Comparison of ENCODE assay signal across 1 cellular context in the genomic region with DNA sequence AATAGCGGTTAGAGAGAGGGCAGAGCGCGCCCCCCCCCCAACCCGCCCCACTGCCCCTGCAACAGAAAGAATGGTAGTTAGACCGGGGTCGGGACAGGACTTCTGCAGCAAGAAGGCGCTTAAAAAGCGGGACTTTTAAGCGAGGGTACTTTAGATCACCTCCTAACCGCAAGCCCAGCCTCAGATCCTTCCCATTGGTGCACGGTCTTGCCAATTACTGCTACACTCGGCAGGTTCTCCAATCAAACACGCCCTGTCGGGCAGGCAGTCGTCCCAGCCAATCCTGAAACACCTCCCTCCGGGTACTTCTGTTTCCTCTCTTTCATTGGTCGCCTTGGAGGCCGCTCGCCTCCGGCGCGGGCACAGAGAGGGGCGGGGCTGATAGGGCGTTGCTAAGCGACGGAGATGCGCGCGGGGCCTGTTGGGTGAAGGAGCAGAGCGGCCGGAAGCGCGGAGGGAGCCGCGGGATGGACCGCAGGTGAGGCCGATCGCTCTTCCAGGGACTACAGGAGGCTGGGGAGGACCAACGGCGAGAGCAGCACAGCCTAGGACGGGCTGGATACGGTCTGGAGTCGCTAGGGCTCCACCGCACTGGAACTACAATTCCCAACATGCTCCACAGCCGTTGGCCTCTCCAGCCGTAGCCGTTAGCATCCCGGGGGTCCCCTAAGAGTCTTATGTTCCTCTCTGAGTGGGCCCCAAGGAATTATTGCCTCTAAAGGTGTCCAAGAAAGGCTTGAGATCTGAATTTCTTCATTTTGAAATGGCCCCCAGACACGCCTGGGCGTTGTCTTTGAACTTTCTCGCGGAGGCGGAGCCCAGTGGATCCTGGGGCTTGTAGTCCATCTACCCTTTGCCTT.
TF ChIP-seq lines count a peak whose summit lies in the region.

A gene (plus strand): TSS at position 428 of the 860 bp plus-strand sequence. CDS start 40 bp downstream, at position 468.

TF ChIP-seq in HepG2, 621 proteins besides CTCF, POLR2A, EP300 and RAD21 (continued from another document and continues in another):
- TF ChIP-seq, protein P1, sequence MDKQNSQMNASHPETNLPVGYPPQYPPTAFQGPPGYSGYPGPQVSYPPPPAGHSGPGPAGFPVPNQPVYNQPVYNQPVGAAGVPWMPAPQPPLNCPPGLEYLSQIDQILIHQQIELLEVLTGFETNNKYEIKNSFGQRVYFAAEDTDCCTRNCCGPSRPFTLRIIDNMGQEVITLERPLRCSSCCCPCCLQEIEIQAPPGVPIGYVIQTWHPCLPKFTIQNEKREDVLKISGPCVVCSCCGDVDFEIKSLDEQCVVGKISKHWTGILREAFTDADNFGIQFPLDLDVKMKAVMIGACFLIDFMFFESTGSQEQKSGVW (CRISPR knock-in tag; IDR thresholded peaks at IDR 0.05; ENCODE audit: borderline replicate concordance), result no peak
- TF ChIP-seq, protein P2, sequence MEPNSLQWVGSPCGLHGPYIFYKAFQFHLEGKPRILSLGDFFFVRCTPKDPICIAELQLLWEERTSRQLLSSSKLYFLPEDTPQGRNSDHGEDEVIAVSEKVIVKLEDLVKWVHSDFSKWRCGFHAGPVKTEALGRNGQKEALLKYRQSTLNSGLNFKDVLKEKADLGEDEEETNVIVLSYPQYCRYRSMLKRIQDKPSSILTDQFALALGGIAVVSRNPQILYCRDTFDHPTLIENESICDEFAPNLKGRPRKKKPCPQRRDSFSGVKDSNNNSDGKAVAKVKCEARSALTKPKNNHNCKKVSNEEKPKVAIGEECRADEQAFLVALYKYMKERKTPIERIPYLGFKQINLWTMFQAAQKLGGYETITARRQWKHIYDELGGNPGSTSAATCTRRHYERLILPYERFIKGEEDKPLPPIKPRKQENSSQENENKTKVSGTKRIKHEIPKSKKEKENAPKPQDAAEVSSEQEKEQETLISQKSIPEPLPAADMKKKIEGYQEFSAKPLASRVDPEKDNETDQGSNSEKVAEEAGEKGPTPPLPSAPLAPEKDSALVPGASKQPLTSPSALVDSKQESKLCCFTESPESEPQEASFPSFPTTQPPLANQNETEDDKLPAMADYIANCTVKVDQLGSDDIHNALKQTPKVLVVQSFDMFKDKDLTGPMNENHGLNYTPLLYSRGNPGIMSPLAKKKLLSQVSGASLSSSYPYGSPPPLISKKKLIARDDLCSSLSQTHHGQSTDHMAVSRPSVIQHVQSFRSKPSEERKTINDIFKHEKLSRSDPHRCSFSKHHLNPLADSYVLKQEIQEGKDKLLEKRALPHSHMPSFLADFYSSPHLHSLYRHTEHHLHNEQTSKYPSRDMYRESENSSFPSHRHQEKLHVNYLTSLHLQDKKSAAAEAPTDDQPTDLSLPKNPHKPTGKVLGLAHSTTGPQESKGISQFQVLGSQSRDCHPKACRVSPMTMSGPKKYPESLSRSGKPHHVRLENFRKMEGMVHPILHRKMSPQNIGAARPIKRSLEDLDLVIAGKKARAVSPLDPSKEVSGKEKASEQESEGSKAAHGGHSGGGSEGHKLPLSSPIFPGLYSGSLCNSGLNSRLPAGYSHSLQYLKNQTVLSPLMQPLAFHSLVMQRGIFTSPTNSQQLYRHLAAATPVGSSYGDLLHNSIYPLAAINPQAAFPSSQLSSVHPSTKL (CRISPR knock-in tag; IDR thresholded peaks at IDR 0.05), result no peak
- TF ChIP-seq ZKSCAN5 (CRISPR knock-in tag; IDR thresholded peaks at IDR 0.05), result no peak
- TF ChIP-seq MYNN (CRISPR knock-in tag; IDR thresholded peaks at IDR 0.05; ENCODE audit: low read depth), result no peak
- TF ChIP-seq, protein P3, sequence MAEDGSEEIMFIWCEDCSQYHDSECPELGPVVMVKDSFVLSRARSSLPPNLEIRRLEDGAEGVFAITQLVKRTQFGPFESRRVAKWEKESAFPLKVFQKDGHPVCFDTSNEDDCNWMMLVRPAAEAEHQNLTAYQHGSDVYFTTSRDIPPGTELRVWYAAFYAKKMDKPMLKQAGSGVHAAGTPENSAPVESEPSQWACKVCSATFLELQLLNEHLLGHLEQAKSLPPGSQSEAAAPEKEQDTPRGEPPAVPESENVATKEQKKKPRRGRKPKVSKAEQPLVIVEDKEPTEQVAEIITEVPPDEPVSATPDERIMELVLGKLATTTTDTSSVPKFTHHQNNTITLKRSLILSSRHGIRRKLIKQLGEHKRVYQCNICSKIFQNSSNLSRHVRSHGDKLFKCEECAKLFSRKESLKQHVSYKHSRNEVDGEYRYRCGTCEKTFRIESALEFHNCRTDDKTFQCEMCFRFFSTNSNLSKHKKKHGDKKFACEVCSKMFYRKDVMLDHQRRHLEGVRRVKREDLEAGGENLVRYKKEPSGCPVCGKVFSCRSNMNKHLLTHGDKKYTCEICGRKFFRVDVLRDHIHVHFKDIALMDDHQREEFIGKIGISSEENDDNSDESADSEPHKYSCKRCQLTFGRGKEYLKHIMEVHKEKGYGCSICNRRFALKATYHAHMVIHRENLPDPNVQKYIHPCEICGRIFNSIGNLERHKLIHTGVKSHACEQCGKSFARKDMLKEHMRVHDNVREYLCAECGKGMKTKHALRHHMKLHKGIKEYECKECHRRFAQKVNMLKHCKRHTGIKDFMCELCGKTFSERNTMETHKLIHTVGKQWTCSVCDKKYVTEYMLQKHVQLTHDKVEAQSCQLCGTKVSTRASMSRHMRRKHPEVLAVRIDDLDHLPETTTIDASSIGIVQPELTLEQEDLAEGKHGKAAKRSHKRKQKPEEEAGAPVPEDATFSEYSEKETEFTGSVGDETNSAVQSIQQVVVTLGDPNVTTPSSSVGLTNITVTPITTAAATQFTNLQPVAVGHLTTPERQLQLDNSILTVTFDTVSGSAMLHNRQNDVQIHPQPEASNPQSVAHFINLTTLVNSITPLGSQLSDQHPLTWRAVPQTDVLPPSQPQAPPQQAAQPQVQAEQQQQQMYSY (CRISPR knock-in tag; IDR thresholded peaks at IDR 0.05), result no peak
- TF ChIP-seq, protein P4, sequence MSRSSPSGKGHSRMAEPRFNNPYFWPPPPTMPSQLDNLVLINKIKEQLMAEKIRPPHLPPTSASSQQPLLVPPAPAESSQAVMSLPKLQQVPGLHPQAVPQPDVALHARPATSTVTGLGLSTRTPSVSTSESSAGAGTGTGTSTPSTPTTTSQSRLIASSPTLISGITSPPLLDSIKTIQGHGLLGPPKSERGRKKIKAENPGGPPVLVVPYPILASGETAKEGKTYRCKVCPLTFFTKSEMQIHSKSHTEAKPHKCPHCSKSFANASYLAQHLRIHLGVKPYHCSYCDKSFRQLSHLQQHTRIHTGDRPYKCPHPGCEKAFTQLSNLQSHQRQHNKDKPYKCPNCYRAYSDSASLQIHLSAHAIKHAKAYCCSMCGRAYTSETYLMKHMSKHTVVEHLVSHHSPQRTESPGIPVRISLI (CRISPR knock-in tag; IDR thresholded peaks at IDR 0.05; ENCODE audit: borderline replicate concordance), result no peak
- 0 out of 2 replicates have a peak, but pooled peaks have one; percentile 37 for TF ChIP-seq ZSCAN9 (CRISPR knock-in tag; IDR thresholded peaks at IDR 0.05; ENCODE audit: borderline replicate concordance)
- TF ChIP-seq ZEB1 (IDR thresholded peaks at IDR 0.05; ENCODE audit: insufficient replicate concordance, low read depth), result no peak
- TF ChIP-seq, protein P5, sequence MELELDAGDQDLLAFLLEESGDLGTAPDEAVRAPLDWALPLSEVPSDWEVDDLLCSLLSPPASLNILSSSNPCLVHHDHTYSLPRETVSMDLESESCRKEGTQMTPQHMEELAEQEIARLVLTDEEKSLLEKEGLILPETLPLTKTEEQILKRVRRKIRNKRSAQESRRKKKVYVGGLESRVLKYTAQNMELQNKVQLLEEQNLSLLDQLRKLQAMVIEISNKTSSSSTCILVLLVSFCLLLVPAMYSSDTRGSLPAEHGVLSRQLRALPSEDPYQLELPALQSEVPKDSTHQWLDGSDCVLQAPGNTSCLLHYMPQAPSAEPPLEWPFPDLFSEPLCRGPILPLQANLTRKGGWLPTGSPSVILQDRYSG (CRISPR knock-in tag; IDR thresholded peaks at IDR 0.05), result no peak
- no peak for TF ChIP-seq HNRNPUL1 (IDR thresholded peaks at IDR 0.05; ENCODE audit: low read depth, low read length)
- TF ChIP-seq, protein P6, sequence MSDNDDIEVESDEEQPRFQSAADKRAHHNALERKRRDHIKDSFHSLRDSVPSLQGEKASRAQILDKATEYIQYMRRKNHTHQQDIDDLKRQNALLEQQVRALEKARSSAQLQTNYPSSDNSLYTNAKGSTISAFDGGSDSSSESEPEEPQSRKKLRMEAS (IDR thresholded peaks at IDR 0.05), result no peak
- TF ChIP-seq, protein P7, sequence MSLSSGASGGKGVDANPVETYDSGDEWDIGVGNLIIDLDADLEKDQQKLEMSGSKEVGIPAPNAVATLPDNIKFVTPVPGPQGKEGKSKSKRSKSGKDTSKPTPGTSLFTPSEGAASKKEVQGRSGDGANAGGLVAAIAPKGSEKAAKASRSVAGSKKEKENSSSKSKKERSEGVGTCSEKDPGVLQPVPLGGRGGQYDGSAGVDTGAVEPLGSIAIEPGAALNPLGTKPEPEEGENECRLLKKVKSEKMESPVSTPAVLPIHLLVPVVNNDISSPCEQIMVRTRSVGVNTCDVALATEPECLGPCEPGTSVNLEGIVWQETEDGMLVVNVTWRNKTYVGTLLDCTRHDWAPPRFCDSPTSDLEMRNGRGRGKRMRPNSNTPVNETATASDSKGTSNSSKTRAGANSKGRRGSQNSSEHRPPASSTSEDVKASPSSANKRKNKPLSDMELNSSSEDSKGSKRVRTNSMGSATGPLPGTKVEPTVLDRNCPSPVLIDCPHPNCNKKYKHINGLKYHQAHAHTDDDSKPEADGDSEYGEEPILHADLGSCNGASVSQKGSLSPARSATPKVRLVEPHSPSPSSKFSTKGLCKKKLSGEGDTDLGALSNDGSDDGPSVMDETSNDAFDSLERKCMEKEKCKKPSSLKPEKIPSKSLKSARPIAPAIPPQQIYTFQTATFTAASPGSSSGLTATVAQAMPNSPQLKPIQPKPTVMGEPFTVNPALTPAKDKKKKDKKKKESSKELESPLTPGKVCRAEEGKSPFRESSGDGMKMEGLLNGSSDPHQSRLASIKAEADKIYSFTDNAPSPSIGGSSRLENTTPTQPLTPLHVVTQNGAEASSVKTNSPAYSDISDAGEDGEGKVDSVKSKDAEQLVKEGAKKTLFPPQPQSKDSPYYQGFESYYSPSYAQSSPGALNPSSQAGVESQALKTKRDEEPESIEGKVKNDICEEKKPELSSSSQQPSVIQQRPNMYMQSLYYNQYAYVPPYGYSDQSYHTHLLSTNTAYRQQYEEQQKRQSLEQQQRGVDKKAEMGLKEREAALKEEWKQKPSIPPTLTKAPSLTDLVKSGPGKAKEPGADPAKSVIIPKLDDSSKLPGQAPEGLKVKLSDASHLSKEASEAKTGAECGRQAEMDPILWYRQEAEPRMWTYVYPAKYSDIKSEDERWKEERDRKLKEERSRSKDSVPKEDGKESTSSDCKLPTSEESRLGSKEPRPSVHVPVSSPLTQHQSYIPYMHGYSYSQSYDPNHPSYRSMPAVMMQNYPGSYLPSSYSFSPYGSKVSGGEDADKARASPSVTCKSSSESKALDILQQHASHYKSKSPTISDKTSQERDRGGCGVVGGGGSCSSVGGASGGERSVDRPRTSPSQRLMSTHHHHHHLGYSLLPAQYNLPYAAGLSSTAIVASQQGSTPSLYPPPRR (CRISPR knock-in tag; IDR thresholded peaks at IDR 0.05; ENCODE audit: borderline replicate concordance), result peak; percentile 25; the same call in 1 of the 2 replicates
- TF ChIP-seq ZNF781 (CRISPR knock-in tag; IDR thresholded peaks at IDR 0.05; ENCODE audit: borderline replicate concordance, not compliant biosample characterization), result no peak
- TF ChIP-seq, protein P8, sequence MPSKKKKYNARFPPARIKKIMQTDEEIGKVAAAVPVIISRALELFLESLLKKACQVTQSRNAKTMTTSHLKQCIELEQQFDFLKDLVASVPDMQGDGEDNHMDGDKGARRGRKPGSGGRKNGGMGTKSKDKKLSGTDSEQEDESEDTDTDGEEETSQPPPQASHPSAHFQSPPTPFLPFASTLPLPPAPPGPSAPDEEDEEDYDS (CRISPR knock-in tag; IDR thresholded peaks at IDR 0.05), result peak; percentile 62; the same call in 1 of the 2 replicates
- TF ChIP-seq, protein P9, sequence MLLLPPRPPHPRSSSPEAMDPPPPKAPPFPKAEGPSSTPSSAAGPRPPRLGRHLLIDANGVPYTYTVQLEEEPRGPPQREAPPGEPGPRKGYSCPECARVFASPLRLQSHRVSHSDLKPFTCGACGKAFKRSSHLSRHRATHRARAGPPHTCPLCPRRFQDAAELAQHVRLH (CRISPR knock-in tag; IDR thresholded peaks at IDR 0.05; ENCODE audit: borderline replicate concordance, low read depth), result peak; percentile 58; the same call in 1 of the 2 replicates
- peak; percentile 74 for TF ChIP-seq SRSF1 (optimal IDR thresholded peaks at IDR 0.05; ENCODE audit: low read depth, low read length)
- TF ChIP-seq ZFP37 (CRISPR knock-in tag; IDR thresholded peaks at IDR 0.05; ENCODE audit: borderline replicate concordance), result no peak
- TF ChIP-seq ZNF326 (CRISPR knock-in tag; IDR thresholded peaks at IDR 0.05; ENCODE audit: borderline replicate concordance), result no peak
- TF ChIP-seq MATR3 (CRISPR knock-in tag; IDR thresholded peaks at IDR 0.05), result no peak
- TF ChIP-seq, protein P10, sequence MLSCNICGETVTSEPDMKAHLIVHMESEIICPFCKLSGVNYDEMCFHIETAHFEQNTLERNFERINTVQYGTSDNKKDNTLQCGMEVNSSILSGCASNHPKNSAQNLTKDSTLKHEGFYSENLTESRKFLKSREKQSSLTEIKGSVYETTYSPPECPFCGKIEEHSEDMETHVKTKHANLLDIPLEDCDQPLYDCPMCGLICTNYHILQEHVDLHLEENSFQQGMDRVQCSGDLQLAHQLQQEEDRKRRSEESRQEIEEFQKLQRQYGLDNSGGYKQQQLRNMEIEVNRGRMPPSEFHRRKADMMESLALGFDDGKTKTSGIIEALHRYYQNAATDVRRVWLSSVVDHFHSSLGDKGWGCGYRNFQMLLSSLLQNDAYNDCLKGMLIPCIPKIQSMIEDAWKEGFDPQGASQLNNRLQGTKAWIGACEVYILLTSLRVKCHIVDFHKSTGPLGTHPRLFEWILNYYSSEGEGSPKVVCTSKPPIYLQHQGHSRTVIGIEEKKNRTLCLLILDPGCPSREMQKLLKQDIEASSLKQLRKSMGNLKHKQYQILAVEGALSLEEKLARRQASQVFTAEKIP (CRISPR knock-in tag; IDR thresholded peaks at IDR 0.05; ENCODE audit: borderline replicate concordance), result no peak
- no peak; the same call in 1 of the 2 replicates for TF ChIP-seq ZNF768 (CRISPR knock-in tag; IDR thresholded peaks at IDR 0.05)
- TF ChIP-seq, protein P11, sequence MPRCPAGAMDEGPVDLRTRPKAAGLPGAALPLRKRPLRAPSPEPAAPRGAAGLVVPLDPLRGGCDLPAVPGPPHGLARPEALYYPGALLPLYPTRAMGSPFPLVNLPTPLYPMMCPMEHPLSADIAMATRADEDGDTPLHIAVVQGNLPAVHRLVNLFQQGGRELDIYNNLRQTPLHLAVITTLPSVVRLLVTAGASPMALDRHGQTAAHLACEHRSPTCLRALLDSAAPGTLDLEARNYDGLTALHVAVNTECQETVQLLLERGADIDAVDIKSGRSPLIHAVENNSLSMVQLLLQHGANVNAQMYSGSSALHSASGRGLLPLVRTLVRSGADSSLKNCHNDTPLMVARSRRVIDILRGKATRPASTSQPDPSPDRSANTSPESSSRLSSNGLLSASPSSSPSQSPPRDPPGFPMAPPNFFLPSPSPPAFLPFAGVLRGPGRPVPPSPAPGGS (CRISPR knock-in tag; IDR thresholded peaks at IDR 0.05), result no peak
- TF ChIP-seq ZBTB7A (CRISPR knock-in tag; IDR thresholded peaks at IDR 0.05), result no peak
- no peak for TF ChIP-seq SNAPC2 (CRISPR knock-in tag; IDR thresholded peaks at IDR 0.05)
